In the genomic region with DNA sequence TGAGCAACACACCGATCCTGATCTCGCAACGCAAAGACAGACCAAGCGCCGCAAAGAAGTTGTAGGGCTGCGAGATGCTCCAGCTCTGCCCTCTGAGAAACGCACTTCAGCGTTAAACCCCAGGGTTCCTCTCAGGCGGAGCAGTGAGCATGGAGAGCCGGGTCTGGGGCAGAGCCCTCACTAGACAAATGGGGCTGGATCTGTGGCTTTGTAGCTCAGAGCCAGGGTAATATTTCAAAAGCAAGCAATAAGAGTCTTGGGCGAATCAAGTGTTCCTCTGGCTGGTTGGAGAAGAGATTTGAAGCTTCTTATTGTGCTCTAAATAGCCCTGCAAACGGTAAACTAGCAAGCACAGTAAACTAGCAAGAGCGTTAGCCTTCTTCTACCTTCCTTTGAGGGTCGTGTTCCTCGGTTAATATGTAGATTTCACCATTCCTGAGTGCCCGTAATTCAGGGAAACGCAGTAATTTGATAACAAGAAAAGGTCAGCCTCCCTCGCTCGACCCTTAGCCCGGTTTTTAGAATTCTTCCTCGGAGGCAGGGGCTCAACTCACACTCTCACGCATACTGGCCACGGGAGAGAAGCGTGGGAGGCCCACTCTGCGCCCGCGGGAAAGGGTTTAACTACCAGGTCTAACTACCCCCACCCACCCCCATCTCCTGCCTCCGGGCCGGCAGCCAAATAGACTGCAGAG, we compare ENCODE assay signal across 9 cellular contexts. TPM values are rescaled to one million over a fixed set of nuclear protein-coding genes. Genes with fewer than 3 reads are reported as not detected.
DNase-seq lines count a peak whose midpoint lies in the region; ATAC-seq and TF ChIP-seq lines count a peak whose summit lies in the region.
"Had no signal": no experiment of that assay in that cellular context is flagged by ENCODE, and none has a peak within 500 bp of the region (broad histone marks: within the 10 kb centered on the region; RNA-seq: fewer than 3 reads in every experiment).

No MANE protein-coding gene starts in this region.

- TF ChIP-seq CTCF in DOHH2 (IDR thresholded peaks at IDR 0.05; ENCODE audit: low read depth, low read length, poor library complexity, severe bottlenecking) (no peak), WTC11 (IDR thresholded peaks at IDR 0.05) (no peak), testis (IDR thresholded peaks at IDR 0.05) (no peak)

- WGBS in testis, 2 donors: 13 to 17% methylated on average over 20 to 29 of the region's 29 CpGs

- no peaks in the 10 kb centered on the region for H4K20me1 ChIP-seq in DOHH2 (ENCODE audit: control insufficient read depth, insufficient read depth, low read depth, low read length)

- H3K9me3 Mint-ChIP-seq in WTC11: no peaks in the 10 kb centered on the region
- H3K9me3 Mint-ChIP-seq in activated T-helper 17 cell treated with anti-CD3 and anti-CD28 coated beads, Interleukin-2, amount 50 U/mL, for 72 hours: no peaks in the 10 kb centered on the region
- H3K9me3 Mint-ChIP-seq: activated naive CD8-positive, alpha-beta T cell treated with anti-CD3 and anti-CD28 coated beads, Interleukin-2, amount 10 ng/mL, durations not matched to agents 7 days and 5 days had no signal

- ATAC-seq in HG02943 (IDR thresholded peaks at IDR 0.05; ENCODE audit: low read depth, unreplicated experiment) (peak; percentile 63), WTC11 (peak; percentile 75)
- ATAC-seq in activated T-helper 17 cell treated with anti-CD3 and anti-CD28 coated beads, Interleukin-2, amount 50 U/mL, for 72 hours (replicated peaks): no peak

- peaks cover 86% of the 10 kb centered on the region for H3K27me3 Mint-ChIP-seq in WTC11 (ENCODE audit: low read depth)
- H3K27me3 Mint-ChIP-seq in activated T-helper 17 cell treated with anti-CD3 and anti-CD28 coated beads, Interleukin-2, amount 50 U/mL, for 72 hours: peaks cover 37% of the 10 kb centered on the region

- TF ChIP-seq POLR2A in testis (IDR thresholded peaks at IDR 0.05): no peak

- no peaks in the 10 kb centered on the region for H3K9me2 ChIP-seq in DOHH2 (replicated peaks; ENCODE audit: control insufficient read depth, low read length)

- POLR2A ChIA-PET in WTC11 (lab: Charles Lee): no interaction called here

- H3K79me2 ChIP-seq in DOHH2 (ENCODE audit: control insufficient read depth, low read length): peaks cover 61% of the 10 kb centered on the region

- H3F3A ChIP-seq in DOHH2 (ENCODE audit: control insufficient read depth, insufficient read depth): peaks cover 5% of the 10 kb centered on the region; the same call in 1 of the 2 replicates

- H3K4me3 ChIP-seq in DOHH2 (ENCODE audit: low read length): peak overlapping the region; percentile 37
- H3K4me3 ChIP-seq in testis: peak overlapping the region in 1 of 2 donors; percentile 21

- intact Hi-C loops in testis (cut with DNase I; ENCODE audit: low total_unique reads): no loop called here

- H3K27ac ChIP-seq in DOHH2 (ENCODE audit: low read depth, low read length) (no peak overlapping the region), testis (no peak overlapping the region)

- peak overlapping the region; percentile 62 for H3K4me3 Mint-ChIP-seq in WTC11
- no peak overlapping the region for H3K4me3 Mint-ChIP-seq in activated T-helper 17 cell treated with anti-CD3 and anti-CD28 coated beads, Interleukin-2, amount 50 U/mL, for 72 hours
- H3K4me3 Mint-ChIP-seq: activated naive CD8-positive, alpha-beta T cell treated with anti-CD3 and anti-CD28 coated beads, Interleukin-2, amount 10 ng/mL, durations not matched to agents 7 days and 5 days had no signal

- no peaks in the 10 kb centered on the region for H3K27me3 ChIP-seq in DOHH2 (ENCODE audit: control insufficient read depth, low read length)
- no peaks in the 10 kb centered on the region for H3K27me3 ChIP-seq in testis

- H3K9me3 ChIP-seq in DOHH2 (ENCODE audit: control insufficient read depth, insufficient read depth, low read length) (no peaks in the 10 kb centered on the region), testis (no peaks in the 10 kb centered on the region)

- peaks cover 32% of the 10 kb centered on the region for H3K4me1 Mint-ChIP-seq in WTC11
- no peaks in the 10 kb centered on the region for H3K4me1 Mint-ChIP-seq in activated T-helper 17 cell treated with anti-CD3 and anti-CD28 coated beads, Interleukin-2, amount 50 U/mL, for 72 hours

- CTCF ChIA-PET in WTC11 (lab: Charles Lee): interaction anchor here (0.6 to 2.4 kb wide), 7 partner anchors 176 to 488 kb away, joined by 3 to 11 read pairs (median 7); a partner anchor contains a TSS

- H3K27ac Mint-ChIP-seq in WTC11: no peak overlapping the region
- no peak overlapping the region for H3K27ac Mint-ChIP-seq in activated T-helper 17 cell treated with anti-CD3 and anti-CD28 coated beads, Interleukin-2, amount 50 U/mL, for 72 hours
- H3K27ac Mint-ChIP-seq: activated naive CD8-positive, alpha-beta T cell treated with anti-CD3 and anti-CD28 coated beads, Interleukin-2, amount 10 ng/mL, durations not matched to agents 7 days and 5 days had no signal

- H3K4me1 ChIP-seq in DOHH2 (ENCODE audit: control insufficient read depth, low read length) (peaks cover 61% of the 10 kb centered on the region), testis (no peaks in the 10 kb centered on the region)

- peak; percentile 61 for DNase-seq in WTC11 (ENCODE audit: low spot score)
- DNase-seq in kidney tubule cell (ENCODE audit: low spot score): peak; percentile 48
- DNase-seq in testis: peak; percentile 31
- DNase-seq in GM19240 (ENCODE audit: insufficient read length, low spot score): no peak
- no peak for DNase-seq in foreskin melanocyte
- DNase-seq: activated naive CD8-positive, alpha-beta T cell treated with anti-CD3 and anti-CD28 coated beads, Interleukin-2, amount 10 ng/mL, durations not matched to agents 7 days and 5 days had no signal

- H3K36me3 ChIP-seq in DOHH2 (ENCODE audit: control insufficient read depth, low read length) (peaks cover 8% of the 10 kb centered on the region), testis (ENCODE audit: low read depth, missing control alignments) (no peaks in the 10 kb centered on the region)

- no peaks in the 10 kb centered on the region for H3K36me3 Mint-ChIP-seq in WTC11
- peaks cover 6% of the 10 kb centered on the region for H3K36me3 Mint-ChIP-seq in activated T-helper 17 cell treated with anti-CD3 and anti-CD28 coated beads, Interleukin-2, amount 50 U/mL, for 72 hours (ENCODE audit: low read depth)

- H3K4me2 ChIP-seq in DOHH2 (ENCODE audit: low read length): peak overlapping the region; percentile 60

TF ChIP-seq in WTC11, 78 proteins besides CTCF, POLR2A, EP300 and RAD21 (continues in another document):
- TF ChIP-seq SOX15 (CRISPR knock-in tag; IDR thresholded peaks at IDR 0.05) (no peak), FOXJ3 (CRISPR knock-in tag; IDR thresholded peaks at IDR 0.05; ENCODE audit: borderline replicate concordance) (no peak), ZNF219 (CRISPR knock-in tag; IDR thresholded peaks at IDR 0.05; ENCODE audit: borderline replicate concordance) (no peak), KAT7 (CRISPR knock-in tag; IDR thresholded peaks at IDR 0.05; ENCODE audit: borderline replicate concordance) (no peak), SP1 (CRISPR knock-in tag; conservative IDR thresholded peaks at IDR 0.05) (no peak), JUN (CRISPR knock-in tag; IDR thresholded peaks at IDR 0.05) (no peak), ZNF121 (CRISPR knock-in tag; IDR thresholded peaks at IDR 0.05) (no peak), NFE2L1 (CRISPR knock-in tag; IDR thresholded peaks at IDR 0.05) (no peak)
- TF ChIP-seq, protein P1, sequence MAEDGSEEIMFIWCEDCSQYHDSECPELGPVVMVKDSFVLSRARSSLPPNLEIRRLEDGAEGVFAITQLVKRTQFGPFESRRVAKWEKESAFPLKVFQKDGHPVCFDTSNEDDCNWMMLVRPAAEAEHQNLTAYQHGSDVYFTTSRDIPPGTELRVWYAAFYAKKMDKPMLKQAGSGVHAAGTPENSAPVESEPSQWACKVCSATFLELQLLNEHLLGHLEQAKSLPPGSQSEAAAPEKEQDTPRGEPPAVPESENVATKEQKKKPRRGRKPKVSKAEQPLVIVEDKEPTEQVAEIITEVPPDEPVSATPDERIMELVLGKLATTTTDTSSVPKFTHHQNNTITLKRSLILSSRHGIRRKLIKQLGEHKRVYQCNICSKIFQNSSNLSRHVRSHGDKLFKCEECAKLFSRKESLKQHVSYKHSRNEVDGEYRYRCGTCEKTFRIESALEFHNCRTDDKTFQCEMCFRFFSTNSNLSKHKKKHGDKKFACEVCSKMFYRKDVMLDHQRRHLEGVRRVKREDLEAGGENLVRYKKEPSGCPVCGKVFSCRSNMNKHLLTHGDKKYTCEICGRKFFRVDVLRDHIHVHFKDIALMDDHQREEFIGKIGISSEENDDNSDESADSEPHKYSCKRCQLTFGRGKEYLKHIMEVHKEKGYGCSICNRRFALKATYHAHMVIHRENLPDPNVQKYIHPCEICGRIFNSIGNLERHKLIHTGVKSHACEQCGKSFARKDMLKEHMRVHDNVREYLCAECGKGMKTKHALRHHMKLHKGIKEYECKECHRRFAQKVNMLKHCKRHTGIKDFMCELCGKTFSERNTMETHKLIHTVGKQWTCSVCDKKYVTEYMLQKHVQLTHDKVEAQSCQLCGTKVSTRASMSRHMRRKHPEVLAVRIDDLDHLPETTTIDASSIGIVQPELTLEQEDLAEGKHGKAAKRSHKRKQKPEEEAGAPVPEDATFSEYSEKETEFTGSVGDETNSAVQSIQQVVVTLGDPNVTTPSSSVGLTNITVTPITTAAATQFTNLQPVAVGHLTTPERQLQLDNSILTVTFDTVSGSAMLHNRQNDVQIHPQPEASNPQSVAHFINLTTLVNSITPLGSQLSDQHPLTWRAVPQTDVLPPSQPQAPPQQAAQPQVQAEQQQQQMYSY (CRISPR knock-in tag; IDR thresholded peaks at IDR 0.05): no peak
- TF ChIP-seq, protein P2, sequence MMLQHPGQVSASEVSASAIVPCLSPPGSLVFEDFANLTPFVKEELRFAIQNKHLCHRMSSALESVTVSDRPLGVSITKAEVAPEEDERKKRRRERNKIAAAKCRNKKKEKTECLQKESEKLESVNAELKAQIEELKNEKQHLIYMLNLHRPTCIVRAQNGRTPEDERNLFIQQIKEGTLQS (CRISPR knock-in tag; conservative IDR thresholded peaks at IDR 0.05): no peak
- TF ChIP-seq, protein P3, sequence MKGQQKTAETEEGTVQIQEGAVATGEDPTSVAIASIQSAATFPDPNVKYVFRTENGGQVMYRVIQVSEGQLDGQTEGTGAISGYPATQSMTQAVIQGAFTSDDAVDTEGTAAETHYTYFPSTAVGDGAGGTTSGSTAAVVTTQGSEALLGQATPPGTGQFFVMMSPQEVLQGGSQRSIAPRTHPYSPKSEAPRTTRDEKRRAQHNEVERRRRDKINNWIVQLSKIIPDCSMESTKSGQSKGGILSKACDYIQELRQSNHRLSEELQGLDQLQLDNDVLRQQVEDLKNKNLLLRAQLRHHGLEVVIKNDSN (CRISPR knock-in tag; IDR thresholded peaks at IDR 0.05): no peak

RNA-seq across cellular contexts. Expression of a gene that starts 6.7 kb away (rescaled TPM):
- total RNA-seq in WTC11 (2021) (2.5 to 4.0 TPM (median 2.8 TPM) in 3 replicates), testis (10 to 100 TPM; 33.1 to 33.9 TPM)
- polyA plus RNA-seq in testis (ENCODE audit: insufficient read depth, low read depth, low replicate concordance): 43.6 TPM
- total RNA-seq in activated T-helper 17 cell treated with anti-CD3 and anti-CD28 coated beads, Interleukin-2, amount 50 U/mL, for 72 hours: 10 to 100 TPM; 11.5 to 14.3 TPM

Comparison
In these comparisons a context has a peak if more than half of its experiments do, and no peak if none do; other contexts are left out.
1. DNase-seq: peak in WTC11 (single experiment), kidney tubule cell (single experiment) and testis (single experiment); none in GM19240 (single experiment) and foreskin melanocyte (single experiment).